ENCODE assay signal across 9 cellular contexts in the genomic region with DNA sequence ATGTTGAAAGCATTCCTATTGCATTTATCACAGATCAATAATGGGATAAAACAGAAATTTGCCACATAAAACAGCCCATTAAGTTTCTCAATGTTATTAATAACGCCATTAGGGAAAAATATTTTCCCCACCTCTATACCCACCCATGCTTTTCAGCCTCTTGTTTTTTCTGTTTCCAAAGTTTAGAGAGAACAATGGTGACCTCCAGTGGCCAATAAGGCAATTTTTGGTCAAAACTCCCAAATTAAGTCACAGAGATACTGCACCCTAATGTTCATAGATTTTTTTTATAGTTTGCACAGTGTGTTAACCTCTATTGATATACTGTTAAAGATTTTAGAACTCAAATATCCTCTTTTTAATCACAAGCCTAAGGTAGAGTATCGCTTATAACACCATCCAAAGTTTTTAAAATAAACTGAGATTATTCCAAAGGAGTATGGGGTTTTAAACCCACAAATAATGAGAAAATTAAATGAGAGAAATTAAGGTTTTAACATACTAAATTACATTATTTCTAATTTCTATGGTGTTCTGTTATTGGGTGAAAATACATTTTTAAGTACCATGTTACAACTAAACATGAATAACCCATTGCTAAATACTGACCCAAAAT.
A peak's percentile ranks its signal among the peaks of the same experiment; 100 is the strongest.
DNase-seq lines count a peak whose midpoint lies in the region; ATAC-seq, FAIRE-seq and TF ChIP-seq lines count a peak whose summit lies in the region.
"Had no signal": no experiment of that assay in that cellular context is flagged by ENCODE, and none has a peak within 500 bp of the region (broad histone marks: within the 10 kb centered on the region; RNA-seq: fewer than 3 reads in every experiment).

No MANE protein-coding gene starts in this region.

- TF ChIP-seq POLR2A in gastroesophageal sphincter (IDR thresholded peaks at IDR 0.05): no peak

- no peak for ATAC-seq in gastroesophageal sphincter

- no peak overlapping the region for H2AFZ ChIP-seq in PC-9

- 49 to 73% methylated on average over 2 of the region's 2 CpGs for WGBS in gastroesophageal sphincter (ENCODE audit: low coverage in 1 of 2), 2 donors

- no peaks in the 10 kb centered on the region for H3F3A ChIP-seq in PC-9 (ENCODE audit: insufficient read depth, low read depth)

- H3K27ac ChIP-seq in PC-9: no peak overlapping the region
- H3K27ac ChIP-seq in gastroesophageal sphincter: no peak overlapping the region

- H3K9me3 ChIP-seq in PC-9 (ENCODE audit: insufficient read depth, low read depth) (no peaks in the 10 kb centered on the region; the same call in 1 of the 2 replicates), gastroesophageal sphincter (no peaks in the 10 kb centered on the region)

- TF ChIP-seq CTCF in GM12865 (IDR thresholded peaks at IDR 0.05; ENCODE audit: insufficient read depth, low read depth, low read length, missing control alignments) (peak; percentile 29), PC-9 (conservative IDR thresholded peaks at IDR 0.05) (peak; percentile 70), gastroesophageal sphincter (IDR thresholded peaks at IDR 0.05) (peak in 3 of 4 experiments; percentile 17 to 34 (median 27))

- peak; percentile 86 for FAIRE-seq in A204.1 (lab: Jason Lieb, UNC)

- H3K36me3 ChIP-seq in PC-9 (ENCODE audit: low read depth) (no peaks in the 10 kb centered on the region), gastroesophageal sphincter (no peaks in the 10 kb centered on the region)

- CTCF ChIA-PET in PC-9 (lab: Charles Lee): no interaction called here

- H3K4me3 ChIP-seq in GM12865 (ENCODE audit: low read depth, low read length): no peak overlapping the region
- H3K4me3 ChIP-seq in PC-9: no peak overlapping the region
- H3K4me3 ChIP-seq in gastroesophageal sphincter: no peak overlapping the region

- TF ChIP-seq EP300 in gastroesophageal sphincter (IDR thresholded peaks at IDR 0.05): no peak

- BruUV-seq in PC-9 (replicated peaks; lab: Mats Ljungman, UMichigan): no TSS peak

- DNase-seq in GM12865 (ENCODE audit: low read depth) (peak; percentile 13), PC-9 (no peak), NCI-H1417 treated with DMSO at 0.1 percent for 48 hours (lab: John Stamatoyannopoulos, UW) (no peak), LoVo (ENCODE audit: low spot score) (no peak), NCI-H1092 (lab: John Stamatoyannopoulos, UW) (no peak), NCI-H2081 (lab: John Stamatoyannopoulos, UW) (no peak)
- DNase-seq: activated naive CD4-positive, alpha-beta T cell treated with Interleukin-2 at 50 U/mL for 16 hours had no signal

- no peaks in the 10 kb centered on the region for H4K20me1 ChIP-seq in PC-9 (ENCODE audit: insufficient read depth)

- POLR2A ChIA-PET in PC-9 (lab: Charles Lee; ENCODE audit: unreplicated experiment): no interaction called here

- H3K9me2 ChIP-seq in PC-9 (ENCODE audit: insufficient read depth): no peaks in the 10 kb centered on the region

- H3K27me3 ChIP-seq in PC-9 (ENCODE audit: insufficient read depth, low read depth) (no peaks in the 10 kb centered on the region), gastroesophageal sphincter (no peaks in the 10 kb centered on the region)

- H3K4me2 ChIP-seq in PC-9: no peak overlapping the region

- H3K4me1 ChIP-seq in PC-9 (replicated peaks; ENCODE audit: insufficient read depth) (no peaks in the 10 kb centered on the region), gastroesophageal sphincter (no peaks in the 10 kb centered on the region)

- H3K79me2 ChIP-seq in PC-9 (ENCODE audit: low read depth): no peaks in the 10 kb centered on the region

- intact Hi-C loops in PC-9 (cut with micrococcal nuclease; ENCODE audit: unreplicated experiment): no loop called here
